ENCODE assay signal across 6 cellular contexts in the genomic region with DNA sequence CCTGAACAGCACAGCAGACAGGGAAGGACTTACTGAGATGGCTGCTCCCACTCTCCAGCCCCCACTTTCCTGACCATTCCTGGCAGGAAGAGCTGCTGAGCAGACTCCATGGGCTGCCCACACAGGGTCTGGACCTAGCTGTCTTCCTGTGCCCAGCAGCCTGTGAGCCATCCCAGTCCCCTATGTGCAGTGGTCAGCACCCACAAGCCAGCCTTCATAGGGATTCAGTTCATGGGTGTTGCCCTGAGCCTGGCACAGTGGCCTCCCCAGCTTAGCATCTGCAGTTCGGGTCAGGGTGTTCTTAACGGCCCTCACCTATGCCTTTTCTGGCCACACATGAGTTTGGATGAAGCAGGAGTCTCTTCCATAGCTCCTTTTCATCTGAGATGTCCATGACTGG. TPM values are rescaled to one million over a fixed set of nuclear protein-coding genes. Genes with fewer than 3 reads are reported as not detected.
"Had no signal": no experiment of that assay in that cellular context is flagged by ENCODE, and none has a peak within 500 bp of the region (broad histone marks: within the 10 kb centered on the region; RNA-seq: fewer than 3 reads in every experiment).

No MANE protein-coding gene starts in this region.

- ATAC-seq: GM23338 had no signal

- H2AFZ ChIP-seq: GM23338 had no signal

- H3K4me2 ChIP-seq: GM23338 had no signal

- DNase-seq: H9, HCEC 1CT, IMR-90 had no signal

- H3K4me3 Mint-ChIP-seq: GM23338, H9 had no signal

- H3K4me3 ChIP-seq: GM23338 had no signal

RNA-seq across cellular contexts. Expression of a gene that starts 32.0 kb away (rescaled TPM):
- total RNA-seq: GM23338, H1, H9, HT-29, IMR-90 had no signal
- polyA plus RNA-seq: GM23338, IMR-90 had no signal

RNA-seq across cellular contexts. Expression of a gene that starts 39.8 kb away (rescaled TPM):
- total RNA-seq: GM23338, H1, H9, HT-29, IMR-90 had no signal
- polyA plus RNA-seq: GM23338, H1, IMR-90 had no signal

RNA-seq across cellular contexts. Expression of a gene that starts 57.4 kb away (rescaled TPM):
- total RNA-seq: GM23338, H1, H9, HT-29, IMR-90 had no signal
- polyA plus RNA-seq: H1, IMR-90 had no signal
